Comparison of ENCODE assay signal across 2 cellular contexts in the genomic region with DNA sequence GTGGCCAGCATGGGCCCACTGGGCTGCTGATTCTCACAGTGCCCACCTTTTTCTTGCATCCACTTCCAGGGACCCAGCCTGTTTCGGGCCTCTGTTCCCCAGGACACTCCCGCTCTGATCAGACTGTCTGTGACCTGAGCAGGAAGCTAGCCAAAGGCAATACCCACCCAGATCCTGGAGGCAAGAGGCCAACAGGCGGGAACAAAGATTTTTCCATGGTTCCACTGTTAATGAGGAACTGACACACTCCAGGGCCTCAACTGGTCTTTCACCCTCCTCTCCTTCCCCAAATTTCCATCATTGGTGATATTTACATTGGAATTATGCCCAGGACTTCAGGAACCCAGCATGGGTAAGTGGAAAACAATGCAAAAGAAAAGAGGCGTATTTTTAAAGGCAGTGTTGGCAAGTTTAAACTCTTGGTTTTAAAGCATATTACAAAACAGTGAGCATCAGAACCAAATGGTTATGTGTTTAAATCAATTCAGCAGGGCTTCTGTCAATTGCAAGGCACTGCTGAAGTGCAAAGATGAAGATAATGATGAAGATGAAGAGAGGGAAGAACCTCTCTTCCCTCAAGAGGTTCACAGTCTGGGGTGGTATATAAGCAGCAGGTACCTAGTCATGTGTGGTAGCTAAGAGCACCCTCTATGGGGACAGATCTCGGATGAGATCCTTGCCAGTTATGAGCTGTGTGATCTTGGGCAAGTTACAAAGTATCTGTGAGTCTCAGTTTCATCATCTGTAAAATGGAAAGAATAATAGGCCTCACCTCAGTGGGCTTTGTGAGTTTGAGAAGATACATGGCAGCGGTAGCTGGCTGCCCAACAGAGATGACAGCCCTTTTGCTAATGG.
TF ChIP-seq lines count a peak whose summit lies in the region.

No MANE protein-coding gene starts in this region.

TF ChIP-seq in liver, 16 proteins besides CTCF, POLR2A, EP300 and RAD21:
- TF ChIP-seq FOXA1 (IDR thresholded peaks at IDR 0.05) (no peak), FOXA2 (IDR thresholded peaks at IDR 0.05) (no peak), RXRA (IDR thresholded peaks at IDR 0.05) (peak in 1 of 2 donors; percentile 11), NR2F2 (IDR thresholded peaks at IDR 0.05) (peak; percentile 72), SP1 (IDR thresholded peaks at IDR 0.05) (peak; percentile 40), TAF1 (conservative IDR thresholded peaks at IDR 0.05) (no peak)
- TF ChIP-seq, protein P1, sequence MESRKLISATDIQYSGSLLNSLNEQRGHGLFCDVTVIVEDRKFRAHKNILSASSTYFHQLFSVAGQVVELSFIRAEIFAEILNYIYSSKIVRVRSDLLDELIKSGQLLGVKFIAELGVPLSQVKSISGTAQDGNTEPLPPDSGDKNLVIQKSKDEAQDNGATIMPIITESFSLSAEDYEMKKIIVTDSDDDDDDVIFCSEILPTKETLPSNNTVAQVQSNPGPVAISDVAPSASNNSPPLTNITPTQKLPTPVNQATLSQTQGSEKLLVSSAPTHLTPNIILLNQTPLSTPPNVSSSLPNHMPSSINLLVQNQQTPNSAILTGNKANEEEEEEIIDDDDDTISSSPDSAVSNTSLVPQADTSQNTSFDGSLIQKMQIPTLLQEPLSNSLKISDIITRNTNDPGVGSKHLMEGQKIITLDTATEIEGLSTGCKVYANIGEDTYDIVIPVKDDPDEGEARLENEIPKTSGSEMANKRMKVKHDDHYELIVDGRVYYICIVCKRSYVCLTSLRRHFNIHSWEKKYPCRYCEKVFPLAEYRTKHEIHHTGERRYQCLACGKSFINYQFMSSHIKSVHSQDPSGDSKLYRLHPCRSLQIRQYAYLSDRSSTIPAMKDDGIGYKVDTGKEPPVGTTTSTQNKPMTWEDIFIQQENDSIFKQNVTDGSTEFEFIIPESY (IDR thresholded peaks at IDR 0.05): no peak

TF ChIP-seq in HepG2, 621 proteins besides CTCF, POLR2A, EP300 and RAD21:
- TF ChIP-seq HES4 (CRISPR knock-in tag; IDR thresholded peaks at IDR 0.05; ENCODE audit: borderline replicate concordance) (no peak), ZNF674 (CRISPR knock-in tag; IDR thresholded peaks at IDR 0.05; ENCODE audit: low read depth) (no peak), NFKB2 (CRISPR knock-in tag; IDR thresholded peaks at IDR 0.05; ENCODE audit: borderline replicate concordance) (no peak), ZNF557 (CRISPR knock-in tag; IDR thresholded peaks at IDR 0.05) (no peak), ONECUT2 (CRISPR knock-in tag; IDR thresholded peaks at IDR 0.05) (no peak), ZFP37 (CRISPR knock-in tag; IDR thresholded peaks at IDR 0.05; ENCODE audit: borderline replicate concordance) (no peak), PCBP1 (IDR thresholded peaks at IDR 0.05; ENCODE audit: borderline replicate concordance, low read depth, low read length) (no peak), SP140L (CRISPR knock-in tag; IDR thresholded peaks at IDR 0.05; ENCODE audit: borderline replicate concordance) (no peak), ZNF30 (CRISPR knock-in tag; IDR thresholded peaks at IDR 0.05) (no peak), CAMTA2 (CRISPR knock-in tag; IDR thresholded peaks at IDR 0.05; ENCODE audit: borderline replicate concordance) (no peak), NRL (CRISPR knock-in tag; IDR thresholded peaks at IDR 0.05; ENCODE audit: borderline replicate concordance) (no peak), ZNF451 (CRISPR knock-in tag; IDR thresholded peaks at IDR 0.05) (no peak)
- TF ChIP-seq, protein P2, sequence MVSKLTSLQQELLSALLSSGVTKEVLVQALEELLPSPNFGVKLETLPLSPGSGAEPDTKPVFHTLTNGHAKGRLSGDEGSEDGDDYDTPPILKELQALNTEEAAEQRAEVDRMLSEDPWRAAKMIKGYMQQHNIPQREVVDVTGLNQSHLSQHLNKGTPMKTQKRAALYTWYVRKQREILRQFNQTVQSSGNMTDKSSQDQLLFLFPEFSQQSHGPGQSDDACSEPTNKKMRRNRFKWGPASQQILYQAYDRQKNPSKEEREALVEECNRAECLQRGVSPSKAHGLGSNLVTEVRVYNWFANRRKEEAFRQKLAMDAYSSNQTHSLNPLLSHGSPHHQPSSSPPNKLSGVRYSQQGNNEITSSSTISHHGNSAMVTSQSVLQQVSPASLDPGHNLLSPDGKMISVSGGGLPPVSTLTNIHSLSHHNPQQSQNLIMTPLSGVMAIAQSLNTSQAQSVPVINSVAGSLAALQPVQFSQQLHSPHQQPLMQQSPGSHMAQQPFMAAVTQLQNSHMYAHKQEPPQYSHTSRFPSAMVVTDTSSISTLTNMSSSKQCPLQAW (CRISPR knock-in tag; IDR thresholded peaks at IDR 0.05): no peak
- TF ChIP-seq, protein P3, sequence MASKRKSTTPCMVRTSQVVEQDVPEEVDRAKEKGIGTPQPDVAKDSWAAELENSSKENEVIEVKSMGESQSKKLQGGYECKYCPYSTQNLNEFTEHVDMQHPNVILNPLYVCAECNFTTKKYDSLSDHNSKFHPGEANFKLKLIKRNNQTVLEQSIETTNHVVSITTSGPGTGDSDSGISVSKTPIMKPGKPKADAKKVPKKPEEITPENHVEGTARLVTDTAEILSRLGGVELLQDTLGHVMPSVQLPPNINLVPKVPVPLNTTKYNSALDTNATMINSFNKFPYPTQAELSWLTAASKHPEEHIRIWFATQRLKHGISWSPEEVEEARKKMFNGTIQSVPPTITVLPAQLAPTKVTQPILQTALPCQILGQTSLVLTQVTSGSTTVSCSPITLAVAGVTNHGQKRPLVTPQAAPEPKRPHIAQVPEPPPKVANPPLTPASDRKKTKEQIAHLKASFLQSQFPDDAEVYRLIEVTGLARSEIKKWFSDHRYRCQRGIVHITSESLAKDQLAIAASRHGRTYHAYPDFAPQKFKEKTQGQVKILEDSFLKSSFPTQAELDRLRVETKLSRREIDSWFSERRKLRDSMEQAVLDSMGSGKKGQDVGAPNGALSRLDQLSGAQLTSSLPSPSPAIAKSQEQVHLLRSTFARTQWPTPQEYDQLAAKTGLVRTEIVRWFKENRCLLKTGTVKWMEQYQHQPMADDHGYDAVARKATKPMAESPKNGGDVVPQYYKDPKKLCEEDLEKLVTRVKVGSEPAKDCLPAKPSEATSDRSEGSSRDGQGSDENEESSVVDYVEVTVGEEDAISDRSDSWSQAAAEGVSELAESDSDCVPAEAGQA (IDR thresholded peaks at IDR 0.05; ENCODE audit: low read depth): no peak
- TF ChIP-seq, protein P3 (CRISPR knock-in tag; IDR thresholded peaks at IDR 0.05; ENCODE audit: borderline replicate concordance): no peak
- TF ChIP-seq, protein P4, sequence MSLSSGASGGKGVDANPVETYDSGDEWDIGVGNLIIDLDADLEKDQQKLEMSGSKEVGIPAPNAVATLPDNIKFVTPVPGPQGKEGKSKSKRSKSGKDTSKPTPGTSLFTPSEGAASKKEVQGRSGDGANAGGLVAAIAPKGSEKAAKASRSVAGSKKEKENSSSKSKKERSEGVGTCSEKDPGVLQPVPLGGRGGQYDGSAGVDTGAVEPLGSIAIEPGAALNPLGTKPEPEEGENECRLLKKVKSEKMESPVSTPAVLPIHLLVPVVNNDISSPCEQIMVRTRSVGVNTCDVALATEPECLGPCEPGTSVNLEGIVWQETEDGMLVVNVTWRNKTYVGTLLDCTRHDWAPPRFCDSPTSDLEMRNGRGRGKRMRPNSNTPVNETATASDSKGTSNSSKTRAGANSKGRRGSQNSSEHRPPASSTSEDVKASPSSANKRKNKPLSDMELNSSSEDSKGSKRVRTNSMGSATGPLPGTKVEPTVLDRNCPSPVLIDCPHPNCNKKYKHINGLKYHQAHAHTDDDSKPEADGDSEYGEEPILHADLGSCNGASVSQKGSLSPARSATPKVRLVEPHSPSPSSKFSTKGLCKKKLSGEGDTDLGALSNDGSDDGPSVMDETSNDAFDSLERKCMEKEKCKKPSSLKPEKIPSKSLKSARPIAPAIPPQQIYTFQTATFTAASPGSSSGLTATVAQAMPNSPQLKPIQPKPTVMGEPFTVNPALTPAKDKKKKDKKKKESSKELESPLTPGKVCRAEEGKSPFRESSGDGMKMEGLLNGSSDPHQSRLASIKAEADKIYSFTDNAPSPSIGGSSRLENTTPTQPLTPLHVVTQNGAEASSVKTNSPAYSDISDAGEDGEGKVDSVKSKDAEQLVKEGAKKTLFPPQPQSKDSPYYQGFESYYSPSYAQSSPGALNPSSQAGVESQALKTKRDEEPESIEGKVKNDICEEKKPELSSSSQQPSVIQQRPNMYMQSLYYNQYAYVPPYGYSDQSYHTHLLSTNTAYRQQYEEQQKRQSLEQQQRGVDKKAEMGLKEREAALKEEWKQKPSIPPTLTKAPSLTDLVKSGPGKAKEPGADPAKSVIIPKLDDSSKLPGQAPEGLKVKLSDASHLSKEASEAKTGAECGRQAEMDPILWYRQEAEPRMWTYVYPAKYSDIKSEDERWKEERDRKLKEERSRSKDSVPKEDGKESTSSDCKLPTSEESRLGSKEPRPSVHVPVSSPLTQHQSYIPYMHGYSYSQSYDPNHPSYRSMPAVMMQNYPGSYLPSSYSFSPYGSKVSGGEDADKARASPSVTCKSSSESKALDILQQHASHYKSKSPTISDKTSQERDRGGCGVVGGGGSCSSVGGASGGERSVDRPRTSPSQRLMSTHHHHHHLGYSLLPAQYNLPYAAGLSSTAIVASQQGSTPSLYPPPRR (CRISPR knock-in tag; IDR thresholded peaks at IDR 0.05; ENCODE audit: borderline replicate concordance): no peak
- TF ChIP-seq, protein P5, sequence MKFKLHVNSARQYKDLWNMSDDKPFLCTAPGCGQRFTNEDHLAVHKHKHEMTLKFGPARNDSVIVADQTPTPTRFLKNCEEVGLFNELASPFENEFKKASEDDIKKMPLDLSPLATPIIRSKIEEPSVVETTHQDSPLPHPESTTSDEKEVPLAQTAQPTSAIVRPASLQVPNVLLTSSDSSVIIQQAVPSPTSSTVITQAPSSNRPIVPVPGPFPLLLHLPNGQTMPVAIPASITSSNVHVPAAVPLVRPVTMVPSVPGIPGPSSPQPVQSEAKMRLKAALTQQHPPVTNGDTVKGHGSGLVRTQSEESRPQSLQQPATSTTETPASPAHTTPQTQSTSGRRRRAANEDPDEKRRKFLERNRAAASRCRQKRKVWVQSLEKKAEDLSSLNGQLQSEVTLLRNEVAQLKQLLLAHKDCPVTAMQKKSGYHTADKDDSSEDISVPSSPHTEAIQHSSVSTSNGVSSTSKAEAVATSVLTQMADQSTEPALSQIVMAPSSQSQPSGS (CRISPR knock-in tag; IDR thresholded peaks at IDR 0.05): no peak
TF ChIP-seq in HepG2: peak in this region for 0.
